Comparison of ENCODE assay signal across 9 cellular contexts in the genomic region with DNA sequence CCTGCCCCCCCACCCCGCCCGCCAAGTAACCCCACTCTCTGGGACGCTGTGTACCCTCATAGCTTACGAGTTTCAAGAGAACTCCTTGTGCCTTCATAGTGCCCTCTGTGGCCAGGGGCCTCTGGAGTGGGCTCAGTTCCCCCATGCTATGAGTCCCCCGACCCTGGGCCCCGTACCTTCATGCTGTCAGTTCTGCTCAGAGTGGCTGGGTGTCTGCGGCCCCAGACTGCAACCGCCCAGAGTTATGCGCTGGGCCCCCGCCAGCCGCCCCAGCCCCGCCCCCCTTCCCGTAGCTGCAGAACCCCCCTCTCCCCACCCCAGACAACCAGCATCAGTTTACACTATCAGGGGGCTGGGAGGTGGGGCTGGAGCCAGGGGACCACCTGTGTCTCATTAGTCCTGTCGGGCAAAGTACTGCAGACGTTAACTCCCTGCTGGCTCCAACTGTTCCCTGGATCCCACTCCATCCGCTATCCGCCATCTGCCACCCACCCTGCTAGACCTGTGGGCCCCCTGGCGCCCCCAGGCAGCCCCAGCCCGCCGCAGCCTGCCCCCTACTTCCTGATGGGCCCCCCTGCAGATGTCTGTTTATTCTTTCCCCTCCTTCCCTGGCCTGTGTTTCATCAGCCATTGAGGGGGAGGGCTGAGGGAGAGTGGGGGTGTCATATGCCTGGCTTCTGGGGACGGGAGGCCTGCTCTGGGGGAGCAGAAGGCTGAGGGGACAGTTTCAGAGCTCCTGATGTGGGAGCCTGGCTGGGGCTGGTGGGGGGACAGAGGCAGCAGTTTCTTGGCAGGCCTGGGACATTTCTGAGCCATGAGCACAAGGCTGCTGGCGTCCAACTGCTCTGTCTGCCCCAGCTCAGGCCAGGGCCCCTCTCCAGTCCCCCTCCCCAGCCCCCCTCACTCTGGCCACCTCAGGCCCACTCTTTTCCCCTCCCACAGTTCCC. TPM values are rescaled to one million over a fixed set of nuclear protein-coding genes. Genes with fewer than 3 reads are reported as not detected.
DNase-seq lines count a peak whose midpoint lies in the region; ATAC-seq and TF ChIP-seq lines count a peak whose summit lies in the region.
"Had no signal": no experiment of that assay in that cellular context is flagged by ENCODE, and none has a peak within 500 bp of the region (broad histone marks: within the 10 kb centered on the region; RNA-seq: fewer than 3 reads in every experiment).

A gene with protein sequence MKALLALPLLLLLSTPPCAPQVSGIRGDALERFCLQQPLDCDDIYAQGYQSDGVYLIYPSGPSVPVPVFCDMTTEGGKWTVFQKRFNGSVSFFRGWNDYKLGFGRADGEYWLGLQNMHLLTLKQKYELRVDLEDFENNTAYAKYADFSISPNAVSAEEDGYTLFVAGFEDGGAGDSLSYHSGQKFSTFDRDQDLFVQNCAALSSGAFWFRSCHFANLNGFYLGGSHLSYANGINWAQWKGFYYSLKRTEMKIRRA (minus strand): TSS at position 217 of the 947 bp plus-strand sequence. CDS start 35 bp downstream, at position 182.

- H3K27me3 ChIP-seq in H7 (ENCODE audit: control insufficient read depth, insufficient read depth, low read length), result no peaks in the 10 kb centered on the region
- H3K27me3 ChIP-seq in cardiac muscle cell, result no peaks in the 10 kb centered on the region
- H3K27me3 ChIP-seq in rectal smooth muscle tissue (ENCODE audit: control insufficient read depth, insufficient read depth, low read length), result no peaks in the 10 kb centered on the region
- H3K27me3 ChIP-seq in naive thymus-derived CD4-positive, alpha-beta T cell (ENCODE audit: control insufficient read depth in 2 of 2, insufficient read depth in 2 of 2, low read length in 2 of 2), result no peaks in the 10 kb centered on the region

- H3K9ac ChIP-seq in rectal smooth muscle tissue (ENCODE audit: low read length), result peak within 1 kb of the TSS; percentile 19

- H3K27me3 Mint-ChIP-seq in naive thymus-derived CD4-positive, alpha-beta T cell, result peaks cover 0 to 20% (median 0%) of the 10 kb centered on the region in 5 donors

- ATAC-seq in SK-N-SH treated with all-trans-retinoic acid at 6 μM for 48 hours (peak; percentile 77), HG03571 (IDR thresholded peaks at IDR 0.05; ENCODE audit: unreplicated experiment) (no peak), GM18873 (IDR thresholded peaks at IDR 0.05; ENCODE audit: low FRiP score, unreplicated experiment) (no peak), HG03097 (IDR thresholded peaks at IDR 0.05; ENCODE audit: low FRiP score, unreplicated experiment) (no peak)
- no peak for ATAC-seq in naive thymus-derived CD4-positive, alpha-beta T cell

- CTCF ChIA-PET in naive thymus-derived CD4-positive, alpha-beta T cell (lab: Charles Lee), result no interaction called here

- peak within 1 kb of the TSS; percentile 24 for H3K4me3 ChIP-seq in H7 (ENCODE audit: insufficient read depth, low read depth, low read length)
- H3K4me3 ChIP-seq in cardiac muscle cell, result no peak within 1 kb of the TSS
- H3K4me3 ChIP-seq in rectal smooth muscle tissue (ENCODE audit: low read length), result peak within 1 kb of the TSS; percentile 68
- no peak within 1 kb of the TSS for H3K4me3 ChIP-seq in naive thymus-derived CD4-positive, alpha-beta T cell (ENCODE audit: low read length)

- DNase-seq in H7 (peak; percentile 90), cardiac muscle cell (ENCODE audit: low read depth in 1 of 2, low spot score in 1 of 2) (peak; percentile 58 to 96)
- no peak for DNase-seq in naive thymus-derived CD4-positive, alpha-beta T cell
- DNase-seq: naive B cell had no signal

- peak within 1 kb of the TSS in 1 of 10 donors; percentile 50 for H3K4me3 Mint-ChIP-seq in naive thymus-derived CD4-positive, alpha-beta T cell

- no peak for TF ChIP-seq CTCF in cardiac muscle cell (IDR thresholded peaks at IDR 0.05; ENCODE audit: low read depth, low read length)

- POLR2A ChIA-PET in naive thymus-derived CD4-positive, alpha-beta T cell (lab: Charles Lee), result no interaction called here

- peaks cover 18% of the 10 kb centered on the region for H3K36me3 ChIP-seq in H7 (replicated peaks; ENCODE audit: control insufficient read depth, insufficient read depth, low read length)
- H3K36me3 ChIP-seq in cardiac muscle cell, result peaks cover 14% of the 10 kb centered on the region
- H3K36me3 ChIP-seq in rectal smooth muscle tissue (ENCODE audit: control insufficient read depth, insufficient read depth, low read length), result peaks cover 9% of the 10 kb centered on the region
- H3K36me3 ChIP-seq in naive thymus-derived CD4-positive, alpha-beta T cell (ENCODE audit: control insufficient read depth in 2 of 3, insufficient read depth in 3 of 3, low read length in 3 of 3), result peaks cover 0 to 25% (median 0%) of the 10 kb centered on the region in 3 experiments

- H3K9me3 ChIP-seq in cardiac muscle cell (ENCODE audit: low read depth), result no peaks in the 10 kb centered on the region
- H3K9me3 ChIP-seq in naive thymus-derived CD4-positive, alpha-beta T cell (ENCODE audit: control insufficient read depth in 2 of 3, low read length in 3 of 3), result no peaks in the 10 kb centered on the region

- H3K4me1 ChIP-seq in cardiac muscle cell (ENCODE audit: low read depth), result peaks cover 22% of the 10 kb centered on the region
- H3K4me1 ChIP-seq in rectal smooth muscle tissue (ENCODE audit: control insufficient read depth, insufficient read depth, low read length), result peaks cover 47% of the 10 kb centered on the region
- H3K4me1 ChIP-seq in naive thymus-derived CD4-positive, alpha-beta T cell (ENCODE audit: control insufficient read depth in 2 of 2, insufficient read depth in 2 of 2, low read length in 2 of 2), result no peaks in the 10 kb centered on the region

- H3K4me1 Mint-ChIP-seq in naive thymus-derived CD4-positive, alpha-beta T cell, result peaks cover 0 to 13% (median 5%) of the 10 kb centered on the region in 7 donors

- H3K27ac ChIP-seq in cardiac muscle cell, result peak within 1 kb of the TSS; percentile 68
- H3K27ac ChIP-seq in rectal smooth muscle tissue (ENCODE audit: low read depth, low read length), result peak within 1 kb of the TSS; percentile 97
- no peak within 1 kb of the TSS for H3K27ac ChIP-seq in naive thymus-derived CD4-positive, alpha-beta T cell (ENCODE audit: low read depth, low read length)

- peaks cover 0 to 16% (median 0%) of the 10 kb centered on the region in 5 donors for H3K36me3 Mint-ChIP-seq in naive thymus-derived CD4-positive, alpha-beta T cell

- no peaks in the 10 kb centered on the region for H3K9me3 Mint-ChIP-seq in naive thymus-derived CD4-positive, alpha-beta T cell
- H3K9me3 Mint-ChIP-seq: naive B cell had no signal

- intact Hi-C loops in naive thymus-derived CD4-positive, alpha-beta T cell (cut with micrococcal nuclease), result no loop called here

- peak within 1 kb of the TSS in 1 of 9 donors; percentile 33 for H3K27ac Mint-ChIP-seq in naive thymus-derived CD4-positive, alpha-beta T cell
- H3K27ac Mint-ChIP-seq: naive B cell had no signal

TF ChIP-seq in SK-N-SH treated with all-trans-retinoic acid at 6 μM for 48 hours, 23 proteins besides CTCF, POLR2A, EP300 and RAD21 (continues in another document):
- no peak for TF ChIP-seq GLIS3 (CRISPR knock-in tag; IDR thresholded peaks at IDR 0.05)
- TF ChIP-seq, protein P1, sequence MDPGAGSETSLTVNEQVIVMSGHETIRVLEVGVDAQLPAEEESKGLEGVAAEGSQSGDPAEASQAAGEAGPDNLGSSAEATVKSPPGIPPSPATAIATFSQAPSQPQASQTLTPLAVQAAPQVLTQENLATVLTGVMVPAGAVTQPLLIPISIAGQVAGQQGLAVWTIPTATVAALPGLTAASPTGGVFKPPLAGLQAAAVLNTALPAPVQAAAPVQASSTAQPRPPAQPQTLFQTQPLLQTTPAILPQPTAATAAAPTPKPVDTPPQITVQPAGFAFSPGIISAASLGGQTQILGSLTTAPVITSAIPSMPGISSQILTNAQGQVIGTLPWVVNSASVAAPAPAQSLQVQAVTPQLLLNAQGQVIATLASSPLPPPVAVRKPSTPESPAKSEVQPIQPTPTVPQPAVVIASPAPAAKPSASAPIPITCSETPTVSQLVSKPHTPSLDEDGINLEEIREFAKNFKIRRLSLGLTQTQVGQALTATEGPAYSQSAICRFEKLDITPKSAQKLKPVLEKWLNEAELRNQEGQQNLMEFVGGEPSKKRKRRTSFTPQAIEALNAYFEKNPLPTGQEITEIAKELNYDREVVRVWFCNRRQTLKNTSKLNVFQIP (CRISPR knock-in tag; IDR thresholded peaks at IDR 0.05; ENCODE audit: borderline replicate concordance, low read depth), result no peak
- TF ChIP-seq ISL1 (CRISPR knock-in tag; IDR thresholded peaks at IDR 0.05), result no peak
- TF ChIP-seq, protein P2, sequence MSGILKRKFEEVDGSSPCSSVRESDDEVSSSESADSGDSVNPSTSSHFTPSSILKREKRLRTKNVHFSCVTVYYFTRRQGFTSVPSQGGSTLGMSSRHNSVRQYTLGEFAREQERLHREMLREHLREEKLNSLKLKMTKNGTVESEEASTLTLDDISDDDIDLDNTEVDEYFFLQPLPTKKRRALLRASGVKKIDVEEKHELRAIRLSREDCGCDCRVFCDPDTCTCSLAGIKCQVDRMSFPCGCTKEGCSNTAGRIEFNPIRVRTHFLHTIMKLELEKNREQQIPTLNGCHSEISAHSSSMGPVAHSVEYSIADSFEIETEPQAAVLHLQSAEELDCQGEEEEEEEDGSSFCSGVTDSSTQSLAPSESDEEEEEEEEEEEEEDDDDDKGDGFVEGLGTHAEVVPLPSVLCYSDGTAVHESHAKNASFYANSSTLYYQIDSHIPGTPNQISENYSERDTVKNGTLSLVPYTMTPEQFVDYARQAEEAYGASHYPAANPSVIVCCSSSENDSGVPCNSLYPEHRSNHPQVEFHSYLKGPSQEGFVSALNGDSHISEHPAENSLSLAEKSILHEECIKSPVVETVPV (CRISPR knock-in tag; IDR thresholded peaks at IDR 0.05), result no peak
- no peak for TF ChIP-seq PPARA (CRISPR knock-in tag; IDR thresholded peaks at IDR 0.05; ENCODE audit: borderline replicate concordance)
- TF ChIP-seq ZNF8 (CRISPR knock-in tag; IDR thresholded peaks at IDR 0.05), result 0 out of 2 replicates have a peak, but pooled peaks have one; percentile 46
- no peak for TF ChIP-seq ESRRG (CRISPR knock-in tag; IDR thresholded peaks at IDR 0.05)
- TF ChIP-seq ZC3H10 (CRISPR knock-in tag; IDR thresholded peaks at IDR 0.05), result no peak
- TF ChIP-seq BACH2 (CRISPR knock-in tag; IDR thresholded peaks at IDR 0.05; ENCODE audit: borderline replicate concordance), result no peak

RNA-seq across cellular contexts. Expression of the gene that starts here (rescaled TPM):
- total RNA-seq in H7 (2014; rRNA removed; shearing (Covaris generic)), result 22.2 and 24.8 TPM in 2 replicates
- total RNA-seq in cardiac muscle cell, result 14.1 and 16.7 TPM in 2 replicates
- 22.6 and 23.4 TPM in 2 replicates for polyA plus RNA-seq in cardiac muscle cell
- total RNA-seq in naive thymus-derived CD4-positive, alpha-beta T cell, result not detected
- polyA plus RNA-seq in naive thymus-derived CD4-positive, alpha-beta T cell, result not detected

Comparison
In these comparisons a context has a peak if more than half of its experiments do, and no peak if none do; other contexts are left out.
1. RNA of the gene that starts here (total RNA-seq): 22.2 to 24.8 TPM in H7 and 14.1 to 16.7 TPM in cardiac muscle cell; not detected in naive thymus-derived CD4-positive, alpha-beta T cell; every median in the first group is over 10 times any median in the second.
2. RNA of the gene that starts here (polyA plus RNA-seq): 22.6 to 23.4 TPM in cardiac muscle cell; not detected in naive thymus-derived CD4-positive, alpha-beta T cell; every median in the first group is over 10 times any median in the second.
3. DNase-seq: peak in H7 (single experiment) and cardiac muscle cell (2 of 2); none in naive thymus-derived CD4-positive, alpha-beta T cell (0 of 9).
4. H3K4me3 ChIP-seq: peak in H7 (single experiment) and rectal smooth muscle tissue (single experiment); none in cardiac muscle cell (single experiment) and naive thymus-derived CD4-positive, alpha-beta T cell (single experiment).